29 cellular contexts compared by ENCODE assay signal in the genomic region with DNA sequence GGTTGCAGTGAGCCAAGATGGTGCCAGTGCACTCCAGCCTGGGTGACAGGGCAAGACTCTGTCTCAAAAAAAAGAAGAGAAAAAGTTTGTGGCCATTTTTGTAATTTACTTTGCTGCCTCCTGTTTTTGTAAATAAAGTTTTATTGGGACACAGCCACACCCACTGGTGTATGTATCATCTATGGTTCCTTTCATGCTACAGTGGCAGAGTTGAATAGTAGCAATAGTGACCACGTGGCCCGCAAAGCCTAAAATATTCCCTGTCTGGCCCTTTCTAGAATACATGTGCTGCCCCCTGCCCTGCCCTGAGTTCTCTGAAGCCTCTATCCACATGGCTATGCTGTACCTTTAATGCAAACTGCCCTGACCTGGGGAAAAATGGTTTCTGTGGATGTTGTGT.
"Had no signal": no experiment of that assay in that cellular context is flagged by ENCODE, and none has a peak within 500 bp of the region (broad histone marks: within the 10 kb centered on the region; RNA-seq: fewer than 3 reads in every experiment).

No MANE protein-coding gene starts in this region.

- H3K27ac ChIP-seq: heart left ventricle, left lung, parathyroid adenoma, sigmoid colon, spleen, suprapubic skin, thoracic aorta, tibial artery, upper lobe of right lung had no signal

- DNase-seq: heart left ventricle; hypothalamus; immature natural killer cell; kidney; left colon; left lung; midbrain; mucosa of descending colon; naive thymus-derived CD4-positive, alpha-beta T cell; nucleus accumbens; retina; right cardiac atrium; sigmoid colon; small intestine; spleen; stimulated activated CD4-positive, alpha-beta T cell treated with anti-CD3 and anti-CD28 coated beads, Interleukin-4, amount 100 ng/mL, for 24 hours; stimulated activated naive CD4-positive, alpha-beta T cell; tibial artery; trophoblast cell; upper lobe of right lung had no signal

- H3K27ac Mint-ChIP-seq: immature natural killer cell; memory B cell; naive thymus-derived CD4-positive, alpha-beta T cell; natural killer cell treated with Interleukin-12 subunit alpha and Interleukin-12 subunit beta and Interleukin-15 and Interleukin-18, amount 100 ng/mL, for 72 hours; progenitor cell of endocrine pancreas; stimulated activated effector memory CD8-positive, alpha-beta T cell treated with anti-CD3 and anti-CD28 coated beads, Interleukin-12 subunit alpha, Interleukin-12 subunit beta, amount 100 ng/mL, for 72 hours; stimulated activated naive CD8-positive, alpha-beta T cell treated with anti-CD3 and anti-CD28 coated beads, Interleukin-15, Interleukin-2, amounts not matched to agents 100 ng/mL and 50 ng/mL, for 24 hours had no signal

- H3K36me3 ChIP-seq: heart left ventricle, left lung, sigmoid colon, spleen, suprapubic skin, thoracic aorta, tibial artery, upper lobe of right lung had no signal

- H3K36me3 Mint-ChIP-seq: immature natural killer cell; naive thymus-derived CD4-positive, alpha-beta T cell; natural killer cell treated with Interleukin-12 subunit alpha and Interleukin-12 subunit beta and Interleukin-15 and Interleukin-18, amount 100 ng/mL, for 72 hours; stimulated activated effector memory CD8-positive, alpha-beta T cell treated with anti-CD3 and anti-CD28 coated beads, Interleukin-12 subunit alpha, Interleukin-12 subunit beta, amount 100 ng/mL, for 72 hours had no signal

- ATAC-seq: heart left ventricle; left colon; left lung; mucosa of descending colon; naive thymus-derived CD4-positive, alpha-beta T cell; natural killer cell treated with Interleukin-12 subunit alpha and Interleukin-12 subunit beta and Interleukin-15 and Interleukin-18, amount 100 ng/mL, for 72 hours; right cardiac atrium; stimulated activated effector memory CD8-positive, alpha-beta T cell treated with anti-CD3 and anti-CD28 coated beads, Interleukin-12 subunit alpha, Interleukin-12 subunit beta, amount 100 ng/mL, for 72 hours; upper lobe of right lung had no signal

- H3K79me2 ChIP-seq: parathyroid adenoma had no signal

- H3K9ac ChIP-seq: parathyroid adenoma had no signal

- H3K9me3 Mint-ChIP-seq: immature natural killer cell; naive thymus-derived CD4-positive, alpha-beta T cell; natural killer cell treated with Interleukin-12 subunit alpha and Interleukin-12 subunit beta and Interleukin-15 and Interleukin-18, amount 100 ng/mL, for 72 hours; stimulated activated effector memory CD8-positive, alpha-beta T cell treated with anti-CD3 and anti-CD28 coated beads, Interleukin-12 subunit alpha, Interleukin-12 subunit beta, amount 100 ng/mL, for 72 hours; stimulated activated naive CD8-positive, alpha-beta T cell treated with anti-CD3 and anti-CD28 coated beads, Interleukin-15, Interleukin-2, amounts not matched to agents 100 ng/mL and 50 ng/mL, for 24 hours had no signal

- H3K9me3 ChIP-seq: heart left ventricle, left lung, mucosa of descending colon, sigmoid colon, spleen, suprapubic skin, thoracic aorta, tibial artery, upper lobe of right lung had no signal

- H2AFZ ChIP-seq: parathyroid adenoma had no signal

- H3K27me3 ChIP-seq: heart left ventricle, left lung, sigmoid colon, spleen, suprapubic skin, tibial artery, upper lobe of right lung had no signal

- H3K4me1 Mint-ChIP-seq: immature natural killer cell; memory B cell; naive thymus-derived CD4-positive, alpha-beta T cell; stimulated activated effector memory CD8-positive, alpha-beta T cell treated with anti-CD3 and anti-CD28 coated beads, Interleukin-12 subunit alpha, Interleukin-12 subunit beta, amount 100 ng/mL, for 72 hours had no signal

- H3K4me3 ChIP-seq: heart left ventricle, left lung, lung, mucosa of descending colon, sigmoid colon, spleen, suprapubic skin, thoracic aorta, tibial artery, upper lobe of right lung had no signal

- H3K27me3 Mint-ChIP-seq: progenitor cell of endocrine pancreas; stimulated activated naive CD8-positive, alpha-beta T cell treated with anti-CD3 and anti-CD28 coated beads, Interleukin-15, Interleukin-2, amounts not matched to agents 100 ng/mL and 50 ng/mL, for 24 hours had no signal

- H3K4me1 ChIP-seq: heart left ventricle, left lung, parathyroid adenoma, sigmoid colon, spleen, suprapubic skin, tibial artery, upper lobe of right lung had no signal

- H3K4me3 Mint-ChIP-seq: immature natural killer cell; memory B cell; naive thymus-derived CD4-positive, alpha-beta T cell; natural killer cell treated with Interleukin-12 subunit alpha and Interleukin-12 subunit beta and Interleukin-15 and Interleukin-18, amount 100 ng/mL, for 72 hours; stimulated activated effector memory CD8-positive, alpha-beta T cell treated with anti-CD3 and anti-CD28 coated beads, Interleukin-12 subunit alpha, Interleukin-12 subunit beta, amount 100 ng/mL, for 72 hours; stimulated activated naive CD8-positive, alpha-beta T cell treated with anti-CD3 and anti-CD28 coated beads, Interleukin-15, Interleukin-2, amounts not matched to agents 100 ng/mL and 50 ng/mL, for 24 hours had no signal
